ENCODE assay signal across 16 cellular contexts in the genomic region with DNA sequence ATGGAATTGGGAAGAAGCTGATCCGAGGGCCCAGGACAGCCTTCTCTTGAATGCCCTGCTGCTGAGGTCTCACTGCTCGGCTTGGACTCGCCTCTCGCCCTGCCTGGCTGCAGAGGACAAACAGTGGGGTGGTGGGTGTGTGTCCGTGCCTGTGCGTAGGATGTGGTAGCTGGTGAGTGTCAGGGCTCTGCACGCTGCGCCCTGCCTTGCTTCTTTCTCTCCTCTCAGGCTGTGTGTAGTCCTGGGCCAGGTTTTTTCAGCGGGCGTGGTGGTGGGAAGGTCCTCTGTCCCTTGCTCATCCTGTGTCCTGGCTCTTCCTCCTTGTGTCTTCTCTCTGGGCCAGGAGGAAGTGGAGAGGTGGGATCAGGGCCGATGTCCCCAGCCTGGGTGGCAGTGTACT.
"Had no signal": no experiment of that assay in that cellular context is flagged by ENCODE, and none has a peak within 500 bp of the region (broad histone marks: within the 10 kb centered on the region; RNA-seq: fewer than 3 reads in every experiment).

No MANE protein-coding gene starts in this region.

- H3K27me3 Mint-ChIP-seq: activated naive CD4-positive, alpha-beta T cell treated with anti-CD3 and anti-CD28 coated beads, Interleukin-2, amount 50 U/mL, for 24 hours; natural killer cell treated with Interleukin-12 subunit alpha and Interleukin-12 subunit beta and Interleukin-15 and Interleukin-18, amount 100 ng/mL, for 72 hours had no signal

- H3K4me3 ChIP-seq: dorsolateral prefrontal cortex, gastroesophageal sphincter, prostate gland, skin epidermis, transverse colon had no signal

- H3K4me1 Mint-ChIP-seq: activated naive CD4-positive, alpha-beta T cell treated with anti-CD3 and anti-CD28 coated beads, Interleukin-2, amount 50 U/mL, for 24 hours had no signal

- H3K27ac ChIP-seq: dorsolateral prefrontal cortex, gastroesophageal sphincter, prostate gland, skin epidermis, transverse colon had no signal

- DNase-seq: activated CD4-positive, alpha-beta T cell treated with anti-CD3 and anti-CD28 coated beads, Interleukin-2, amount 50 U/mL, for 1 hour; activated CD4-positive, CD25-positive, alpha-beta regulatory T cell; dorsolateral prefrontal cortex; kidney; left ventricle myocardium superior; mesenchymal stem cell; stimulated activated CD4-positive, alpha-beta T cell treated with anti-CD3 and anti-CD28 coated beads, Interleukin-4, amount 100 ng/mL, for 4 hours; stimulated activated CD8-positive, alpha-beta memory T cell treated with anti-CD3 and anti-CD28 coated beads, Interleukin-4, amount 100 ng/mL, for 48 hours; stimulated activated naive CD8-positive, alpha-beta T cell treated with anti-CD3 and anti-CD28 coated beads, Interleukin-15, Interleukin-2, amounts not matched to agents 100 U/mL and 50 U/mL, for 24 hours; transverse colon had no signal

- H3K4me3 Mint-ChIP-seq: activated naive CD4-positive, alpha-beta T cell treated with anti-CD3 and anti-CD28 coated beads, Interleukin-2, amount 50 U/mL, for 24 hours; natural killer cell treated with Interleukin-12 subunit alpha and Interleukin-12 subunit beta and Interleukin-15 and Interleukin-18, amount 100 ng/mL, for 72 hours had no signal

- H3K9me3 Mint-ChIP-seq: activated naive CD4-positive, alpha-beta T cell treated with anti-CD3 and anti-CD28 coated beads, Interleukin-2, amount 50 U/mL, for 24 hours; natural killer cell treated with Interleukin-12 subunit alpha and Interleukin-12 subunit beta and Interleukin-15 and Interleukin-18, amount 100 ng/mL, for 72 hours had no signal

- H3K4me1 ChIP-seq: prostate gland, transverse colon had no signal

- H3K36me3 ChIP-seq: gastroesophageal sphincter, prostate gland, transverse colon had no signal

- H3K9me3 ChIP-seq: gastroesophageal sphincter, prostate gland, transverse colon had no signal

- H3K27me3 ChIP-seq: dorsolateral prefrontal cortex, gastroesophageal sphincter, transverse colon had no signal

- H3K36me3 Mint-ChIP-seq: activated naive CD4-positive, alpha-beta T cell treated with anti-CD3 and anti-CD28 coated beads, Interleukin-2, amount 50 U/mL, for 24 hours; natural killer cell treated with Interleukin-12 subunit alpha and Interleukin-12 subunit beta and Interleukin-15 and Interleukin-18, amount 100 ng/mL, for 72 hours had no signal

- H3K27ac Mint-ChIP-seq: activated naive CD4-positive, alpha-beta T cell treated with anti-CD3 and anti-CD28 coated beads, Interleukin-2, amount 50 U/mL, for 24 hours had no signal

- ATAC-seq: gastroesophageal sphincter; left ventricle myocardium superior; right cardiac atrium; stimulated activated naive CD8-positive, alpha-beta T cell treated with anti-CD3 and anti-CD28 coated beads, Interleukin-15, Interleukin-2, amounts not matched to agents 100 U/mL and 50 U/mL, for 24 hours had no signal
